Comparison of ENCODE assay signal across 11 cellular contexts in the genomic region with DNA sequence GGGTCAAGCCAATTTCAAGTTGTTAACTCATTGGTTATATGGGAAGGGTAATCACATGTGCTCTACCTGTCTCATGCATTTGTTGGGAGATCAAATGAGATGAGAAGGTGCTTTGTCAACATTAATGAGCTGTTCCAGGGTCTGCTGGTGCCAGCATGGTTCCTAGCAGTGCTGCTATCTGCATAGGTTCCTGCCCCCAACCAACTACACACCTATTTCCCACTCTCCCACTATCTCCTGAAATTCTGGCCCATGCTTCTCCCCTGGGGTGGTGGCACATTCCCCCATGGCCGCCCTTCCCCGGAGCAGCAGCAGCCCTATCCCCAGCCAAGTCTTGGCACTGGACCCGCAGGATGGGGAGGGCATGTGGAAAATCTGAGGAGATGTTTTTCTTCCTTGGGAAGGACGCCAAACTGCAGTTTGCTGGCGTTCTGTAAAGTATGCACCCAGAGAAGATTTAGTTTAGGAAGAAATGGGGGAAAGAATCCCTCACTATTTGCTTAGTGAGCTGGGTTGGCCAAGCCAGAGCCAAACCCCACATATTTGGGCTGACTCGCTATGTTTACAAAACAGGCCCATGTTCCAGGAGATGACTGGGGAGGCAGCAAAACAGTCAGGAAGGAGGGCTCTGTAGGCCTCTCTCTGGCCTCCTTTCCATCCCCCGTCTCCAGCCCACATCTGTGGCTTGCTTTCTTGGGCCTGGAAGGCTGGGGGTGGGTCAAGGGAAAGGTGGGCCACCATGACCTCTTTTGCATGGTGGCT. TPM values are rescaled to one million over a fixed set of nuclear protein-coding genes. Genes with fewer than 3 reads are reported as not detected.
DNase-seq lines count a peak whose midpoint lies in the region; ATAC-seq and TF ChIP-seq lines count a peak whose summit lies in the region.
"Had no signal": no experiment of that assay in that cellular context is flagged by ENCODE, and none has a peak within 500 bp of the region (broad histone marks: within the 10 kb centered on the region; RNA-seq: fewer than 3 reads in every experiment).

No MANE protein-coding gene starts in this region.

- no peak for ATAC-seq in HG03025 (IDR thresholded peaks at IDR 0.05; ENCODE audit: low FRiP score, unreplicated experiment)
- no peak for ATAC-seq in HG02840 (IDR thresholded peaks at IDR 0.05; ENCODE audit: low FRiP score, unreplicated experiment)

- peak overlapping the region; percentile 91 for H3K27ac ChIP-seq in left ventricle myocardium inferior (replicated peaks)

- peaks cover 75% of the 10 kb centered on the region for H3K4me1 ChIP-seq in left ventricle myocardium inferior

- TF ChIP-seq CTCF in left ventricle myocardium inferior (IDR thresholded peaks at IDR 0.05; ENCODE audit: borderline replicate concordance), result no peak

- H3K4me3 ChIP-seq in left ventricle myocardium inferior, result no peak overlapping the region

- H3K27me3 ChIP-seq in left ventricle myocardium inferior (ENCODE audit: low read depth), result no peaks in the 10 kb centered on the region

- no peaks in the 10 kb centered on the region for H3K9me3 ChIP-seq in left ventricle myocardium inferior (replicated peaks)

- no peaks in the 10 kb centered on the region for H3K36me3 ChIP-seq in left ventricle myocardium inferior

- intact Hi-C loops in left ventricle myocardium inferior (cut with micrococcal nuclease), result no loop called here

- DNase-seq in EH (ENCODE audit: low read depth), result peak; percentile 97
- DNase-seq in anterior cingulate cortex (lab: John Stamatoyannopoulos, UW), result peak in 40 of 58 donors; percentile 3 to 61 (median 29)
- DNase-seq in left ventricle myocardium inferior, result peak; percentile 48
- DNase-seq in renal cortical epithelial cell (ENCODE audit: low read depth), result peak; percentile 80
- no peak for DNase-seq in NCI-H510A (lab: John Stamatoyannopoulos, UW)
- DNase-seq in activated gamma-delta T cell (lab: John Stamatoyannopoulos, UW), result no peak
- DNase-seq: activated naive CD8-positive, alpha-beta T cell treated with anti-CD3 and anti-CD28 coated beads, Interleukin-2, amount 10 ng/mL, durations not matched to agents 7 days and 5 days; KBM-7; midbrain had no signal

RNA-seq across cellular contexts. Expression of a gene that starts 42.5 kb away (rescaled TPM):
- total RNA-seq in left ventricle myocardium inferior (236 TPM), renal cortical epithelial cell (5.7 and 39.4 TPM in 2 replicates)

Comparison
In these comparisons a context has a peak if more than half of its experiments do, and no peak if none do; other contexts are left out.
1. DNase-seq: peak in EH (single experiment), anterior cingulate cortex (40 of 58), left ventricle myocardium inferior (single experiment) and renal cortical epithelial cell (single experiment); none in NCI-H510A (single experiment) and activated gamma-delta T cell (single experiment).